In genomic region chr20:45593498-45593897, GRCh38 we compare ENCODE assay signal across 38 cellular contexts. TPM values are rescaled to one million over a fixed set of nuclear protein-coding genes. Genes with fewer than 3 reads are reported as not detected.
"Had no signal": no experiment of that assay in that cellular context is flagged by ENCODE, and none has a peak within 500 bp of the region (broad histone marks: within the 10 kb centered on the region; RNA-seq: fewer than 3 reads in every experiment).

No MANE protein-coding gene starts in this region.

- H3K36me3 ChIP-seq: MG63 had no signal

- H3K4me3 ChIP-seq: MG63 had no signal

- DNase-seq: Karpas-422, Kasumi-1, MG63, MM.1S, MV-4-11, NCI-H1048, NCI-H1092, NCI-H1092 treated with DMSO at 0.1 percent for 48 hours, NCI-H1105, NCI-H1105 treated with DMSO at 0.1 percent for 48 hours, NCI-H1417, NCI-H1417 treated with DMSO at 0.1 percent for 48 hours, NCI-H1436, NCI-H1436 treated with DMSO at 0.1 percent for 48 hours, NCI-H146, NCI-H1694, NCI-H1694 treated with DMSO at 0.1 percent for 48 hours, NCI-H187, NCI-H187 treated with DMSO at 0.1 percent for 48 hours, NCI-H1930, NCI-H2029, NCI-H2029 treated with DMSO at 0.1 percent for 48 hours, NCI-H2081, NCI-H2081 treated with DMSO at 0.1 percent for 48 hours, NCI-H2107, NCI-H2171, NCI-H2171 treated with DMSO at 0.1 percent for 48 hours, NCI-H2227 treated with DMSO at 0.1 percent for 48 hours, NCI-H226, NCI-H345, NCI-H446, NCI-H446 treated with DMSO at 0.1 percent for 48 hours, NCI-H510A, NCI-H510A treated with DMSO at 0.1 percent for 48 hours had no signal

RNA-seq across cellular contexts. Expression of gene WFDC8, which starts 14.4 kb away (rescaled TPM):
- total RNA-seq: LHCN-M2, M059J, MCF 10A, NCI-H460 had no signal

RNA-seq across cellular contexts. Expression of gene WFDC10A, which starts 36.0 kb away (rescaled TPM):
- total RNA-seq: LHCN-M2, M059J, MCF 10A, NCI-H460 had no signal

RNA-seq across cellular contexts. Expression of gene WFDC9, which starts 37.6 kb away (rescaled TPM):
- total RNA-seq: LHCN-M2, M059J, MCF 10A, NCI-H460 had no signal

RNA-seq across cellular contexts. Expression of gene EPPIN, which starts 46.3 kb away (rescaled TPM):
- total RNA-seq: LHCN-M2, M059J, MCF 10A, NCI-H460 had no signal

RNA-seq across cellular contexts. Expression of gene WFDC6, which starts 54.2 kb away (rescaled TPM):
- total RNA-seq: LHCN-M2, M059J, MCF 10A had no signal
